1 cellular context compared by ENCODE assay signal in genomic region chr9:38422555-38423245, GRCh38.
TF ChIP-seq lines count a peak whose summit lies in the region.

No MANE protein-coding gene starts in this region.

TF ChIP-seq in SK-N-SH, 30 proteins besides CTCF, POLR2A, EP300 and RAD21:
- no peak for TF ChIP-seq IRF3 (IDR thresholded peaks at IDR 0.05; ENCODE audit: low read depth, low read length)
- no peak for TF ChIP-seq ELF1 (IDR thresholded peaks at IDR 0.05)
- no peak for TF ChIP-seq NFIC (IDR thresholded peaks at IDR 0.05; ENCODE audit: borderline replicate concordance)
- no peak for TF ChIP-seq GATA2 (CRISPR knock-in tag; IDR thresholded peaks at IDR 0.05)
- TF ChIP-seq TCF12 (IDR thresholded peaks at IDR 0.05), result no peak
- TF ChIP-seq CHD2 (IDR thresholded peaks at IDR 0.05; ENCODE audit: low read length, partially characterized antibody), result no peak
- no peak for TF ChIP-seq FOXM1 (IDR thresholded peaks at IDR 0.05; ENCODE audit: low read depth)
- no peak for TF ChIP-seq MEF2A (IDR thresholded peaks at IDR 0.05; ENCODE audit: borderline replicate concordance, low read depth)
- no peak for TF ChIP-seq RFX5 (IDR thresholded peaks at IDR 0.05; ENCODE audit: low read length)
- no peak for TF ChIP-seq POLR2AphosphoS5 (IDR thresholded peaks at IDR 0.05; ENCODE audit: low read depth, low read length)
- no peak for TF ChIP-seq RCOR1 (IDR thresholded peaks at IDR 0.05; ENCODE audit: low read length)
- no peak for TF ChIP-seq RXRA (IDR thresholded peaks at IDR 0.05; ENCODE audit: borderline replicate concordance, low read depth)
- TF ChIP-seq TEAD4 (IDR thresholded peaks at IDR 0.05; ENCODE audit: borderline replicate concordance, insufficient read depth), result no peak
- TF ChIP-seq EZH2phosphoT487 (IDR thresholded peaks at IDR 0.05; ENCODE audit: borderline replicate concordance, low read depth), result no peak
- no peak for TF ChIP-seq USF2 (IDR thresholded peaks at IDR 0.05; ENCODE audit: borderline replicate concordance, low read depth, low read length)
- no peak for TF ChIP-seq FOSL2 (IDR thresholded peaks at IDR 0.05; ENCODE audit: borderline replicate concordance, low read depth)
- no peak for TF ChIP-seq JUND (IDR thresholded peaks at IDR 0.05)
